Comparison of ENCODE assay signal across 9 cellular contexts in the genomic region with DNA sequence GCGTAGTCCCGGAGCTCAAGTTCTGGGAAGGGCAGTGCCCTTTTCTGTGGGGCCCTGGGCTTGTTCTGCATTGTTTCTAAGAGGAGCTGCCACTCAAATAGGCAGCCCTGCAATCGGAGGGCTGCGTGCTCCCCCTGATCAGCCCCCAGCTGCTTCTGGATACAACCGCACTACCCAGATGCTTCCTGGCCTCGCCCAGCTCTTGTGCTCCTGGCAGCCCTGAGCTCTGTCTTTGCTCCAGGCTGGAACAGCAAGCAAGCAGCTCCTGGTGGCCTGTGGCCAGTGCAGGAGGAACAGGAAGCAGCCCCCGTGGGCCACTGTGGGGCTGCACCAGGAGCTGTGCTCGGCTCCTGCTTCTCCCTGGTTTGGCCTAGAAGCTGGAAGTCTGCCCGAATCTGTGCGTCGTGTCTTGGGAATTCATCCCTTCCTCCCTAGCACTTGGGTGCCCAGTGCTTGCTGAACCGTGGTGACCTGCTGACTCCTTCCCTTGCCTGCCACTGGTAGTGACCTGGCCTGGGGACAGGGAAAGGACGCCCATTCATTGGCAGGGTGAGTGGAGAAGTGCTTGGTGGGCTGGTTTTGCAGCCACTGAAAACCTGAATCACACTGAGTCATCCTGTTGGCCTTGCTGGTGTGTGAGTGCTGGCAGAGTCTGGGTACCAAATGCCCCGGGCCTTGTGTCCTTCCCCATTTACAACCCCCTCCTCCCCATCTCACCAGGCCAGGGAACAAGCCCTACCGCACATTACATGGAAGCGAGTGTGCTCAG. TPM values are rescaled to one million over a fixed set of nuclear protein-coding genes. Genes with fewer than 3 reads are reported as not detected.
DNase-seq lines count a peak whose midpoint lies in the region; ATAC-seq and TF ChIP-seq lines count a peak whose summit lies in the region.
"Had no signal": no experiment of that assay in that cellular context is flagged by ENCODE, and none has a peak within 500 bp of the region (broad histone marks: within the 10 kb centered on the region; RNA-seq: fewer than 3 reads in every experiment).

No MANE protein-coding gene starts in this region.

- H3K27me3 ChIP-seq in BJ (ENCODE audit: control insufficient read depth, insufficient read depth, low read length) (no peaks in the 10 kb centered on the region), esophagus muscularis mucosa (no peaks in the 10 kb centered on the region), Caco-2 (replicated peaks; ENCODE audit: control insufficient read depth, insufficient read depth, low read length) (no peaks in the 10 kb centered on the region)

- CTCF ChIA-PET in BJ (lab: Yijun Ruan, JAX) (interaction anchor here (0.8 to 19.9 kb wide), 10 partner anchors 8 to 86 kb away, joined by 3 to 423 read pairs (median 8); a partner anchor contains a TSS), Caco-2 (lab: Charles Lee) (interaction anchor here (0.6 kb wide), 1 partner anchor 132 kb away, joined by 3 read pairs; no protein-coding TSS in a partner anchor)

- 61% methylated on average over 9 of the region's 16 CpGs for WGBS in esophagus muscularis mucosa

- peak overlapping the region; percentile 69 to 75 (median 72) for H3K27ac ChIP-seq in esophagus muscularis mucosa (replicated peaks in 1 of 4)

- H3K4me3 ChIP-seq in BJ (ENCODE audit: low read depth, low read length) (no peak overlapping the region), esophagus muscularis mucosa (no peak overlapping the region), Caco-2 (ENCODE audit: low read depth, low read length) (no peak overlapping the region)

- H3K4me3 Mint-ChIP-seq in neural crest cell, result no peak overlapping the region
- no peak overlapping the region for H3K4me3 Mint-ChIP-seq in Caco-2 (ENCODE audit: unreplicated experiment)
- H3K4me3 Mint-ChIP-seq: naive B cell had no signal

- H3K27me3 Mint-ChIP-seq in neural crest cell (ENCODE audit: low read depth) (no peaks in the 10 kb centered on the region), Caco-2 (ENCODE audit: insufficient read depth, unreplicated experiment) (no peaks in the 10 kb centered on the region)

- DNase-seq in BJ (ENCODE audit: low read depth), result peak; percentile 34
- peak; percentile 84 for DNase-seq in NCI-H1694 treated with DMSO at 0.1 percent for 48 hours (lab: John Stamatoyannopoulos, UW)
- no peak for DNase-seq in esophagus muscularis mucosa (ENCODE audit: extremely low spot score)
- peak; percentile 23 for DNase-seq in neural crest cell (ENCODE audit: low read depth, low spot score)
- no peak for DNase-seq in Caco-2
- DNase-seq: naive B cell had no signal

- H3K36me3 Mint-ChIP-seq in neural crest cell (ENCODE audit: low read depth), result no peaks in the 10 kb centered on the region
- no peaks in the 10 kb centered on the region for H3K36me3 Mint-ChIP-seq in Caco-2 (ENCODE audit: insufficient read depth, unreplicated experiment)
- H3K36me3 Mint-ChIP-seq: naive B cell had no signal

- ATAC-seq in HG02571 (IDR thresholded peaks at IDR 0.05; ENCODE audit: unreplicated experiment) (no peak), GM18498 (IDR thresholded peaks at IDR 0.05; ENCODE audit: unreplicated experiment) (no peak), HG02610 (IDR thresholded peaks at IDR 0.05; ENCODE audit: unreplicated experiment) (no peak)

- H3K36me3 ChIP-seq in BJ (ENCODE audit: control insufficient read depth, insufficient read depth, low read length), result no peaks in the 10 kb centered on the region
- H3K36me3 ChIP-seq in esophagus muscularis mucosa, result no peaks in the 10 kb centered on the region
- H3K36me3 ChIP-seq in Caco-2 (ENCODE audit: control insufficient read depth, insufficient read depth, low read length), result no peaks in the 10 kb centered on the region

- POLR2A ChIA-PET in BJ (lab: Charles Lee), result no interaction called here
- POLR2A ChIA-PET in Caco-2 (lab: Charles Lee), result interaction anchor here (0.6 kb wide), 1 partner anchor 65 kb away, joined by 5 read pairs; no protein-coding TSS in a partner anchor

- intact Hi-C loops in esophagus muscularis mucosa (cut with DNase I) (no loop called here), Caco-2 (cut with micrococcal nuclease; ENCODE audit: unreplicated experiment) (no loop called here)

- H3K9me3 Mint-ChIP-seq in neural crest cell (no peaks in the 10 kb centered on the region), Caco-2 (ENCODE audit: unreplicated experiment) (no peaks in the 10 kb centered on the region)
- H3K9me3 Mint-ChIP-seq: naive B cell had no signal

- BruUV-seq in Caco-2 (replicated peaks; lab: Mats Ljungman, UMichigan), result no TSS peak

- no peak for TF ChIP-seq CTCF in BJ (IDR thresholded peaks at IDR 0.05; ENCODE audit: insufficient read depth, low read depth, low read length)
- TF ChIP-seq CTCF in esophagus muscularis mucosa (IDR thresholded peaks at IDR 0.05), result no peak
- no peak for TF ChIP-seq CTCF in neural crest cell (conservative IDR thresholded peaks at IDR 0.05)
- TF ChIP-seq CTCF in Caco-2 (IDR thresholded peaks at IDR 0.05; ENCODE audit: insufficient read depth in 1 of 2, low read depth in 1 of 2, low read length in 1 of 2, severe bottlenecking in 1 of 2, unreplicated experiment in 1 of 2), result no peak

- H3K4me1 Mint-ChIP-seq in neural crest cell (peaks cover 22% of the 10 kb centered on the region), Caco-2 (ENCODE audit: low read depth, unreplicated experiment) (no peaks in the 10 kb centered on the region)

- peaks cover 20 to 39% (median 32%) of the 10 kb centered on the region in 4 donors for H3K4me1 ChIP-seq in esophagus muscularis mucosa
- H3K4me1 ChIP-seq in Caco-2, result 0 out of 2 replicates have a peak, but pooled peaks cover 4% of the 10 kb centered on the region

- no peak for TF ChIP-seq EP300 in esophagus muscularis mucosa (IDR thresholded peaks at IDR 0.05)

- H3K27ac Mint-ChIP-seq in neural crest cell (ENCODE audit: unreplicated experiment) (no peak overlapping the region), Caco-2 (ENCODE audit: unreplicated experiment) (no peak overlapping the region)

- no peak for TF ChIP-seq POLR2A in esophagus muscularis mucosa (IDR thresholded peaks at IDR 0.05; ENCODE audit: low read depth)

- H3K9me3 ChIP-seq in esophagus muscularis mucosa, result no peaks in the 10 kb centered on the region
- no peaks in the 10 kb centered on the region for H3K9me3 ChIP-seq in Caco-2

RNA-seq across cellular contexts. Expression of a gene that starts 27.3 kb away (rescaled TPM):
- polyA plus RNA-seq in BJ (2011; rRNA removed), result not detected in 2 replicates
- polyA minus RNA-seq in BJ (2011; rRNA and poly(A)+ RNA removed), result not detected in 2 replicates
- total RNA-seq in esophagus muscularis mucosa (not detected), neural crest cell (not detected in 2 replicates), Caco-2 (2022) (not detected in 2 replicates)

RNA-seq across cellular contexts. Expression of a gene that starts 49.1 kb away (rescaled TPM):
- polyA plus RNA-seq in BJ (2011; rRNA removed), result 20.7 and 20.8 TPM in 2 replicates
- 13.2 and 15.8 TPM in 2 replicates for polyA minus RNA-seq in BJ (2011; rRNA and poly(A)+ RNA removed)
- 10 to 100 TPM; 55.2 to 77.0 (median 72.8) TPM for total RNA-seq in esophagus muscularis mucosa
- 42.3 and 43.9 TPM in 2 replicates for total RNA-seq in neural crest cell
- 12.5 and 14.2 TPM in 2 replicates for total RNA-seq in Caco-2 (2022)

Comparison
In these comparisons a context has a peak if more than half of its experiments do, and no peak if none do; other contexts are left out.
1. DNase-seq: peak in BJ (single experiment), NCI-H1694 treated with DMSO at 0.1 percent for 48 hours (single experiment) and neural crest cell (single experiment); none in esophagus muscularis mucosa (single experiment) and Caco-2 (0 of 2).